In the genomic region with DNA sequence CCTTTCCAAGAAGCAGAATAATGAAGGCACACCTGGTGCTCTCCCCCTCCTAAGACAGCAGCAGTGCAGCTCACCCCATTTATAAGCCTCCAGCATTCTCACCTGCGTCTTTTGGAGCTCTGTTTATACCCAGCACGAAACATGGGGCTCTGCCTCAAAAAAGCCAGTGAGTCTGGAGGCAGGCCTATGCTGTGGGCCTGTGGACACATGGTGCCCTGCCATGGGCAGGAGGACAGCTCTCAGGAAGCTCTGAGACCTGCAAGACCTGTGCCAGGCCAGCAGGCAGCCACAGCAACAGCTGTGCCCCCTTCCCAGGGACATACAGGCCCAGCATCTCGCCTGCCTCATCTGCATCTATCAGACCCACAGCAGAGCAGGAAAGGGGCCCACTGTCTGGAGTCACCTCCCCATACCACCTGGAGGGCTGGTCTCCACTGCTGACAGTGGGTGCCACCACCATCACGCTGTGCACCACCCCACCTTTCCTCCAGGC, we compare ENCODE assay signal across 18 cellular contexts.
DNase-seq lines count a peak whose midpoint lies in the region; ATAC-seq and TF ChIP-seq lines count a peak whose summit lies in the region.
"Had no signal": no experiment of that assay in that cellular context is flagged by ENCODE, and none has a peak within 500 bp of the region (broad histone marks: within the 10 kb centered on the region; RNA-seq: fewer than 3 reads in every experiment).

No MANE protein-coding gene starts in this region.

- H3K36me3 Mint-ChIP-seq in CD8-positive, alpha-beta T cell = peaks cover 87% of the 10 kb centered on the region

- no peaks in the 10 kb centered on the region for H3K27me3 ChIP-seq in CD8-positive, alpha-beta T cell (ENCODE audit: insufficient read depth, low read length)
- no peaks in the 10 kb centered on the region for H3K27me3 ChIP-seq in dorsolateral prefrontal cortex
- no peaks in the 10 kb centered on the region for H3K27me3 ChIP-seq in neuronal stem cell (ENCODE audit: control insufficient read depth in 3 of 3, insufficient read depth in 3 of 3, low read depth in 1 of 3, low read length in 3 of 3)
- no peaks in the 10 kb centered on the region for H3K27me3 ChIP-seq in HAP-1 (ENCODE audit: low read depth)
- H3K27me3 ChIP-seq in tibial nerve = no peaks in the 10 kb centered on the region
- H3K27me3 ChIP-seq: SJSA1 had no signal

- H3K27me3 Mint-ChIP-seq in CD8-positive, alpha-beta T cell (ENCODE audit: low read depth) = no peaks in the 10 kb centered on the region
- H3K27me3 Mint-ChIP-seq: activated B cell treated with CpG ODN at 0.5 μM for 24 hours; memory B cell; naive B cell; stimulated activated naive B cell treated with anti-CD40 and anti-IgM and Interleukin-4, amounts not matched to agents 10 μg/mL and 1 μg/mL and 100 μg/mL, for 72 hours had no signal

- H3K9ac ChIP-seq in neuronal stem cell (ENCODE audit: low read depth, low read length, poor library complexity) = no peak overlapping the region
- H3K9ac ChIP-seq: GM23248 had no signal

- H3K4me1 ChIP-seq in CD8-positive, alpha-beta T cell (ENCODE audit: insufficient read depth, low read length) = no peaks in the 10 kb centered on the region
- peaks cover 0 to 3% of the 10 kb centered on the region in 2 donors for H3K4me1 ChIP-seq in neuronal stem cell (ENCODE audit: control insufficient read depth in 2 of 2, insufficient read depth in 1 of 2, low read depth in 1 of 2, low read length in 2 of 2)
- no peaks in the 10 kb centered on the region for H3K4me1 ChIP-seq in HAP-1
- H3K4me1 ChIP-seq in tibial nerve = no peaks in the 10 kb centered on the region

- peaks cover 10% of the 10 kb centered on the region for H3K4me1 Mint-ChIP-seq in CD8-positive, alpha-beta T cell (ENCODE audit: low read depth)
- H3K4me1 Mint-ChIP-seq: activated B cell treated with CpG ODN at 0.5 μM for 24 hours, memory B cell had no signal

- H4K8ac ChIP-seq in neuronal stem cell (ENCODE audit: low read depth, low read length) = no peak overlapping the region

- H2BK120ac ChIP-seq in neuronal stem cell (ENCODE audit: low read depth, low read length) = no peak overlapping the region

- H3K4me2 ChIP-seq in neuronal stem cell (ENCODE audit: insufficient read depth, low read length, poor library complexity, severe bottlenecking) = no peak overlapping the region

- in situ Hi-C loops in GM13976 (cut with MboI; ENCODE audit: low sequenced_read_pairs, unreplicated experiment) (loop anchor here (10.0 kb wide), 1 partner anchor 57 kb away; no protein-coding TSS in a partner anchor), HAP-1 (cut with MboI; ENCODE audit: low sequenced_read_pairs) (no loop called here)

- CTCF ChIA-PET in CD8-positive, alpha-beta T cell (lab: Charles Lee) = no interaction called here

- POLR2A ChIA-PET in CD8-positive, alpha-beta T cell (lab: Charles Lee) = no interaction called here

- intact Hi-C loops in CD8-positive, alpha-beta T cell (cut with DNase I, micrococcal nuclease) = no loop called here
- intact Hi-C loops in dorsolateral prefrontal cortex (cut with DNase I) = no loop called here

- no peak overlapping the region for H3K4ac ChIP-seq in neuronal stem cell (ENCODE audit: low read length)

- no peak overlapping the region for H4K91ac ChIP-seq in neuronal stem cell (ENCODE audit: low read depth, low read length, poor library complexity)

- no peak overlapping the region for H3K4me3 Mint-ChIP-seq in CD8-positive, alpha-beta T cell
- H3K4me3 Mint-ChIP-seq: activated B cell treated with CpG ODN at 0.5 μM for 24 hours; memory B cell; stimulated activated naive B cell treated with anti-CD40 and anti-IgM and Interleukin-4, amounts not matched to agents 10 μg/mL and 1 μg/mL and 100 μg/mL, for 72 hours had no signal

- H3K27ac Mint-ChIP-seq in CD8-positive, alpha-beta T cell = peak overlapping the region; percentile 80
- H3K27ac Mint-ChIP-seq: activated B cell treated with CpG ODN at 0.5 μM for 24 hours; memory B cell; stimulated activated naive B cell treated with anti-CD40 and anti-IgM and Interleukin-4, amounts not matched to agents 10 μg/mL and 1 μg/mL and 100 μg/mL, for 72 hours had no signal

- H3K4me3 ChIP-seq in CD8-positive, alpha-beta T cell (ENCODE audit: low read depth, low read length) = no peak overlapping the region
- H3K4me3 ChIP-seq in dorsolateral prefrontal cortex (no peak overlapping the region), neuronal stem cell (ENCODE audit: low read length in 2 of 2) (no peak overlapping the region), HAP-1 (no peak overlapping the region), tibial nerve (no peak overlapping the region)
- H3K4me3 ChIP-seq: GM23248, SJSA1 had no signal

- peak overlapping the region; percentile 80 for H3K23ac ChIP-seq in neuronal stem cell (ENCODE audit: low read depth, low read length, poor library complexity)

- no peak overlapping the region for H2AFZ ChIP-seq in neuronal stem cell (ENCODE audit: low read length)
- H2AFZ ChIP-seq: GM23248 had no signal

- H3K36me3 ChIP-seq in CD8-positive, alpha-beta T cell (ENCODE audit: insufficient read depth, low read length) = peaks cover 66% of the 10 kb centered on the region
- H3K36me3 ChIP-seq in neuronal stem cell (replicated peaks in 1 of 2; ENCODE audit: control insufficient read depth in 2 of 2, insufficient read depth in 2 of 2, low read length in 2 of 2) (peaks cover 39 to 95% of the 10 kb centered on the region in 2 donors), HAP-1 (replicated peaks) (peaks cover 44% of the 10 kb centered on the region), tibial nerve (peaks cover 0 to 95% (median 20%) of the 10 kb centered on the region in 3 donors)

- DNase-seq in CD8-positive, alpha-beta T cell = peak in 1 of 7 experiments; percentile 43
- DNase-seq in GM13976 (ENCODE audit: low spot score) = peak; percentile 10
- no peak for DNase-seq in dorsolateral prefrontal cortex
- DNase-seq in neuronal stem cell (ENCODE audit: low spot score) = no peak
- DNase-seq in HAP-1 (ENCODE audit: low spot score in 2 of 2) = no peak
- DNase-seq in tibial nerve (ENCODE audit: low spot score in 2 of 2) = no peak
- DNase-seq: activated B cell treated with CpG ODN at 0.5 μM for 24 hours; GM23248; KG1; MV-4-11; naive B cell; NCI-H187; NCI-H345; stimulated activated naive B cell treated with anti-CD40 and anti-IgM and Interleukin-4, amounts not matched to agents 10 μg/mL and 1 μg/mL and 100 μg/mL, for 72 hours; trophoblast cell had no signal

- H2BK12ac ChIP-seq in neuronal stem cell (ENCODE audit: low read length) = no peak overlapping the region

- WGBS in neuronal stem cell (ENCODE audit: extremely low coverage in 2 of 2, insufficient read length in 2 of 2, insufficient replicate concordance in 1 of 2), 2 donors = no CpG with 5 or more reads among the region's 4 CpGs
- WGBS in tibial nerve, 2 donors = 83 to 91% methylated on average over 4 of the region's 4 CpGs

- H3K27ac ChIP-seq in CD8-positive, alpha-beta T cell (ENCODE audit: low read depth, low read length) = no peak overlapping the region
- H3K27ac ChIP-seq in dorsolateral prefrontal cortex (peak overlapping the region in 31 of 59 donors; percentile 12 to 66 (median 40)), neuronal stem cell (replicated peaks; ENCODE audit: low read length) (no peak overlapping the region), tibial nerve (no peak overlapping the region)
- H3K27ac ChIP-seq: GM23248, SJSA1 had no signal

- H3K14ac ChIP-seq in neuronal stem cell (ENCODE audit: low read length) = no peak overlapping the region

- peaks cover 3% of the 10 kb centered on the region for H3K79me1 ChIP-seq in neuronal stem cell (ENCODE audit: low read depth, low read length)

- H3K9me3 Mint-ChIP-seq in CD8-positive, alpha-beta T cell = no peaks in the 10 kb centered on the region
- H3K9me3 Mint-ChIP-seq: activated B cell treated with CpG ODN at 0.5 μM for 24 hours; memory B cell; naive B cell; stimulated activated naive B cell treated with anti-CD40 and anti-IgM and Interleukin-4, amounts not matched to agents 10 μg/mL and 1 μg/mL and 100 μg/mL, for 72 hours had no signal

- no peak overlapping the region for H2AK5ac ChIP-seq in neuronal stem cell (ENCODE audit: low read depth, low read length)

- no peaks in the 10 kb centered on the region for H3K9me3 ChIP-seq in CD8-positive, alpha-beta T cell (ENCODE audit: low read length)
- no peaks in the 10 kb centered on the region for H3K9me3 ChIP-seq in neuronal stem cell (replicated peaks in 1 of 2; ENCODE audit: control insufficient read depth in 2 of 2, insufficient read depth in 1 of 2, low read depth in 1 of 2, low read length in 2 of 2)
- H3K9me3 ChIP-seq in HAP-1 = no peaks in the 10 kb centered on the region
- H3K9me3 ChIP-seq in tibial nerve = no peaks in the 10 kb centered on the region
- H3K9me3 ChIP-seq: SJSA1 had no signal

- no peak overlapping the region for H3K18ac ChIP-seq in neuronal stem cell (ENCODE audit: low read length)

- TF ChIP-seq POLR2A in tibial nerve (IDR thresholded peaks at IDR 0.05) = no peak

- H2BK15ac ChIP-seq in neuronal stem cell (ENCODE audit: low read length) = no peak overlapping the region

- TF ChIP-seq CTCF in CD8-positive, alpha-beta T cell (IDR thresholded peaks at IDR 0.05) = no peak
- no peak for TF ChIP-seq CTCF in GM13976 (IDR thresholded peaks at IDR 0.05; ENCODE audit: borderline replicate concordance, control extremely low read depth, extremely low read depth, insufficient read depth, missing control alignments)
- no peak for TF ChIP-seq CTCF in dorsolateral prefrontal cortex (IDR thresholded peaks at IDR 0.05 in 54 of 56, conservative IDR thresholded peaks at IDR 0.05 in 2 of 56; ENCODE audit: low read depth in 1 of 56, partially characterized antibody in 56 of 56)
- no peak for TF ChIP-seq CTCF in tibial nerve (IDR thresholded peaks at IDR 0.05)

- no peak for TF ChIP-seq EP300 in tibial nerve (IDR thresholded peaks at IDR 0.05)

- ATAC-seq in CD8-positive, alpha-beta T cell = no peak
- no peak for ATAC-seq in HG02970 (IDR thresholded peaks at IDR 0.05; ENCODE audit: low FRiP score, unreplicated experiment)
- ATAC-seq: stimulated activated naive B cell treated with anti-CD40 and anti-IgM and Interleukin-4, amounts not matched to agents 10 μg/mL and 1 μg/mL and 100 μg/mL, for 72 hours had no signal

- H2BK5ac ChIP-seq in neuronal stem cell (ENCODE audit: low read length) = no peak overlapping the region

Comparison
In these comparisons a context has a peak if more than half of its experiments do, and no peak if none do; other contexts are left out.
1. H3K27ac ChIP-seq: peak in dorsolateral prefrontal cortex (31 of 59); none in CD8-positive, alpha-beta T cell (single experiment), neuronal stem cell (single experiment) and tibial nerve (0 of 4).